In the genomic region with DNA sequence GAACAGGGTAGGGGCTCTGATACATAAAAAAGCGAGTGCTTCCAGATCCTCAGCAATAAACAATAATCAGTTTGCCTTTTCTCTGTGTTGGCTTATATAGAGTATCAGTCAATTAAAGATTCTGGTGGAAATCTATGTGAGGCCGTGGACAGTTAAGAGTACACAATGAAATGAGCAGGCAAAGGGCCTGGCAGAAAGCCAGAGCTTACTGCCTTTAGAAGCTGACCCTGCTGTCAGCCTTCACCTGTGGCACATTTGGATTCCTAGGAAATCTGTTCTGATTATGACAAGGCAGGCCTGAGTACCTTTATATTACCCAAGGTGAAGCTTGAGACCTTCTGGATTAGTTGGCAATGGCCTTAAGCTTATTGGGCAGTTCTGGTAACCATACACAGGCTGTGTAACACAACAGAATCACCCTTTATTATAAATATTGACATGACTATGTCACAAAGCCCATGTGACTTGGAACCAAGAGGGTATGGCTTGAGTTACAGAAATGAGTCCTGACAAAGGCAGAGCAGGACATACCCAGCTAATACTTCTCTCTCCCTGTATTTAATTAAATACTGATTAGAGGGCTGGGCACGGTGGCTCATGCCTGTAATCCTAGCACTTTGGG, we compare ENCODE assay signal across 12 cellular contexts. TPM values are rescaled to one million over a fixed set of nuclear protein-coding genes. Genes with fewer than 3 reads are reported as not detected.
A peak's percentile ranks its signal among the peaks of the same experiment; 100 is the strongest.
DNase-seq lines count a peak whose midpoint lies in the region; ATAC-seq, FAIRE-seq and TF ChIP-seq lines count a peak whose summit lies in the region.
"Had no signal": no experiment of that assay in that cellular context is flagged by ENCODE, and none has a peak within 500 bp of the region (broad histone marks: within the 10 kb centered on the region; RNA-seq: fewer than 3 reads in every experiment).

No MANE protein-coding gene starts in this region.

- H3K9me3 Mint-ChIP-seq in CD4-positive, alpha-beta T cell, result no peaks in the 10 kb centered on the region

- no peaks in the 10 kb centered on the region for H3K9me1 ChIP-seq in K562 (ENCODE audit: control insufficient read depth, insufficient read depth, low read length)

- no peak for TF ChIP-seq RAD21 in K562 (CRISPR knock-in tag; conservative IDR thresholded peaks at IDR 0.05 in 1 of 2, IDR thresholded peaks at IDR 0.05 in 1 of 2)

- POLR2A ChIA-PET in CD4-positive, alpha-beta T cell (lab: Charles Lee), result no interaction called here
- POLR2A ChIA-PET in K562 (lab: Yijun Ruan, JAX), result interaction anchor here (0.9 to 1.2 kb wide), 4 partner anchors 8 to 21 kb away, joined by 3 to 5 read pairs (median 4); no protein-coding TSS in a partner anchor

- H3K79me2 ChIP-seq in K562 (ENCODE audit: control insufficient read depth, insufficient read depth, low read length), result peaks cover 19% of the 10 kb centered on the region

- peak overlapping the region; percentile 30 for H3K27ac Mint-ChIP-seq in CD4-positive, alpha-beta T cell

- H3K36me3 Mint-ChIP-seq in CD4-positive, alpha-beta T cell (ENCODE audit: low read depth), result peaks cover 67% of the 10 kb centered on the region

- TF ChIP-seq CTCF in CD4-positive, alpha-beta T cell (IDR thresholded peaks at IDR 0.05), result no peak
- TF ChIP-seq CTCF in LNCaP clone FGC (IDR thresholded peaks at IDR 0.05; ENCODE audit: control insufficient read depth, extremely low read depth, insufficient read depth), result no peak
- TF ChIP-seq CTCF in K562 (IDR thresholded peaks at IDR 0.05 in 2 of 3, conservative IDR thresholded peaks at IDR 0.05 in 1 of 3; ENCODE audit: insufficient read depth in 2 of 3, low read depth in 1 of 3, low read length in 3 of 3), result no peak
- TF ChIP-seq CTCF in lower lobe of right lung (IDR thresholded peaks at IDR 0.05), result no peak

- H3K36me3 ChIP-seq in K562 (ENCODE audit: control insufficient read depth, insufficient read depth, low read length), result peaks cover 39% of the 10 kb centered on the region
- peaks cover 30% of the 10 kb centered on the region for H3K36me3 ChIP-seq in lower lobe of right lung

- H2AFZ ChIP-seq in K562 (ENCODE audit: low read depth, low read length), result no peak overlapping the region

- no peak overlapping the region for H3K4me3 Mint-ChIP-seq in CD4-positive, alpha-beta T cell

- TF ChIP-seq POLR2A in K562 (conservative IDR thresholded peaks at IDR 0.05), result no peak

- H3K27ac ChIP-seq in CD4-positive, alpha-beta T cell (ENCODE audit: low read depth, low read length), result no peak overlapping the region
- H3K27ac ChIP-seq in K562 (ENCODE audit: extremely low read depth, low read depth, low read length), result no peak overlapping the region
- no peak overlapping the region for H3K27ac ChIP-seq in lower lobe of right lung
- H3K27ac ChIP-seq: neutrophil had no signal

- DNase-seq in CD4-positive, alpha-beta T cell, result no peak
- DNase-seq in LNCaP clone FGC (ENCODE audit: low read depth) (peak; percentile 64), K562 (ENCODE audit: extremely low read depth in 1 of 4, low spot score in 3 of 4) (no peak), lower lobe of right lung (no peak), putamen (ENCODE audit: low spot score) (no peak), NCI-H187 treated with DMSO at 0.1 percent for 48 hours (lab: John Stamatoyannopoulos, UW) (no peak)
- no peak for DNase-seq in activated CD4-positive, alpha-beta T cell treated with anti-CD3 and anti-CD28 coated beads, Interleukin-2, amount 50 U/mL, for 1 hour
- DNase-seq: activated CD4-positive, alpha-beta T cell treated with anti-CD3 and anti-CD28 coated beads, Interleukin-2, amount 50 U/mL, for 4 hours; stimulated activated CD4-positive, alpha-beta T cell treated with anti-CD3 and anti-CD28 coated beads, Interleukin-2, amount 100 ng/mL, for 48 hours had no signal

- BruUV-seq in K562 (replicated peaks; lab: Mats Ljungman, UMichigan), result no TSS peak

- peaks cover 4% of the 10 kb centered on the region; the same call in 1 of the 2 replicates for H4K20me1 ChIP-seq in K562 (replicated peaks; ENCODE audit: control insufficient read depth, insufficient read depth, low read length)

- no peaks in the 10 kb centered on the region for H3K27me3 Mint-ChIP-seq in CD4-positive, alpha-beta T cell

- no peak for ATAC-seq in CD4-positive, alpha-beta T cell (ENCODE audit: poor library complexity)
- no peak for ATAC-seq in K562
- peak; percentile 11 to 12 for ATAC-seq in lower lobe of right lung
- ATAC-seq in HG02981 (IDR thresholded peaks at IDR 0.05; ENCODE audit: unreplicated experiment), result no peak

- H3K4me1 ChIP-seq in K562 (replicated peaks in 1 of 2; ENCODE audit: control insufficient read depth in 2 of 2, insufficient read depth in 2 of 2, low read length in 2 of 2) (peaks cover 1 to 7% of the 10 kb centered on the region in 2 experiments; a peak in 4 of 5 replicates), lower lobe of right lung (peaks cover 35% of the 10 kb centered on the region)

- H3K4me2 ChIP-seq in K562 (ENCODE audit: insufficient read depth, low read length), result no peak overlapping the region

- H3K4me3 ChIP-seq in LNCaP clone FGC (ENCODE audit: low read depth, low read length), result no peak overlapping the region
- H3K4me3 ChIP-seq in K562, result no peak overlapping the region
- H3K4me3 ChIP-seq in lower lobe of right lung, result no peak overlapping the region

- WGBS in K562 (ENCODE audit: insufficient coverage, low coverage, missing lambda C conversion rate), result 75% methylated on average over 3 of the region's 3 CpGs

- in situ Hi-C loops in K562 (cut with MboI), result no loop called here

- TF ChIP-seq EP300 in K562 (IDR thresholded peaks at IDR 0.05; ENCODE audit: low read length), result no peak

- peaks cover 42% of the 10 kb centered on the region for H3K4me1 Mint-ChIP-seq in CD4-positive, alpha-beta T cell (ENCODE audit: low read depth)

- intact Hi-C loops in CD4-positive, alpha-beta T cell (cut with DNase I, micrococcal nuclease), result no loop called here
- intact Hi-C loops in K562 (cut with micrococcal nuclease) (no loop called here), lower lobe of right lung (cut with DNase I) (no loop called here)

- FAIRE-seq in K562 (lab: Jason Lieb, UNC), result no peak
- FAIRE-seq: endometrium had no signal

- no peaks in the 10 kb centered on the region for H3K9me3 ChIP-seq in CD4-positive, alpha-beta T cell (ENCODE audit: control insufficient read depth, low read length)
- H3K9me3 ChIP-seq in K562 (replicated peaks; ENCODE audit: control insufficient read depth, insufficient read depth, low read depth, low read length), result no peaks in the 10 kb centered on the region
- H3K9me3 ChIP-seq in lower lobe of right lung, result no peaks in the 10 kb centered on the region
- H3K9me3 ChIP-seq: neutrophil had no signal

- H3K9ac ChIP-seq in K562 (ENCODE audit: insufficient read depth in 1 of 2, low read depth in 2 of 2, low read length in 2 of 2), result no peak overlapping the region

- no peaks in the 10 kb centered on the region for H3K27me3 ChIP-seq in CD4-positive, alpha-beta T cell (ENCODE audit: control insufficient read depth, insufficient read depth, low read length)
- H3K27me3 ChIP-seq in K562 (ENCODE audit: control insufficient read depth in 2 of 2, insufficient read depth in 2 of 2, low read length in 2 of 2), result no peaks in the 10 kb centered on the region
- H3K27me3 ChIP-seq in lower lobe of right lung (ENCODE audit: low read depth), result no peaks in the 10 kb centered on the region
- H3K27me3 ChIP-seq: neutrophil had no signal

- CTCF ChIA-PET in CD4-positive, alpha-beta T cell (lab: Charles Lee), result interaction anchor here (1.0 kb wide), 1 partner anchor 302 kb away, joined by 3 read pairs; no protein-coding TSS in a partner anchor
- CTCF ChIA-PET in K562 (lab: Yijun Ruan, JAX; ENCODE audit: low intra/inter-chr PET ratio), result no interaction called here

RNA-seq across cellular contexts. Expression of a gene that starts 43.2 kb away (rescaled TPM):
- total RNA-seq in CD4-positive, alpha-beta T cell, result 100 to 1,000 TPM; 163 to 170 TPM
- total RNA-seq in K562 (2011; cell fraction: chromatin; rRNA removed; ENCODE audit: low replicate concordance), result 322 and 1,090 TPM in 2 replicates
- 555 and 597 TPM in 2 replicates for total RNA-seq in K562 (2011; cell fraction: nucleolus; rRNA removed)
- total RNA-seq in K562 (2011; cell fraction: nucleoplasm; rRNA removed), result 365 and 370 TPM in 2 replicates
- 41.3 and 45.2 TPM in 2 replicates for total RNA-seq in K562 (2014; rRNA removed)
- total RNA-seq in K562 (2014; rRNA removed; fragmentation: Illumina TruSeq; extraction: Trizol), result 12.3 and 16.0 TPM in 2 replicates
- total RNA-seq in K562 (2015; rRNA removed; fragmentation: Illumina TruSeq; extraction: Trizol), result 23.7 and 23.9 TPM in 2 replicates
- total RNA-seq in K562 (2021), result 89.3 and 114 TPM in 2 replicates
- polyA plus RNA-seq in K562 (2011; rRNA removed), result 29.6 and 50.4 TPM in 2 replicates
- polyA plus RNA-seq in K562 (2011; cell fraction: cytosol; rRNA removed), result 25.6 and 45.5 TPM in 2 replicates
- 557 and 843 TPM in 2 replicates for polyA plus RNA-seq in K562 (2011; cell fraction: nucleus; rRNA removed)
- polyA plus RNA-seq in K562 (2012), result 66.4 and 174 TPM in 2 replicates
- 46.4 and 62.1 TPM in 2 replicates for polyA plus RNA-seq in K562 (2014; fragmentation: Illumina TruSeq; extraction: Trizol)
- under 1 TPM; 0.06 to 0.24 TPM for polyA plus RNA-seq in K562 (2014; fragmentation: Nextera tagmentation; extraction: Ambion mirVana)
- 67.5 and 85.5 TPM in 2 replicates for polyA plus RNA-seq in K562 (2014; rRNA removed)
- 8.6 and 16.8 TPM in 2 replicates for polyA minus RNA-seq in K562 (2011; rRNA and poly(A)+ RNA removed)
- polyA minus RNA-seq in K562 (2011; cell fraction: cytosol; rRNA and poly(A)+ RNA removed), result 23.5 and 26.4 TPM in 2 replicates
- 104 and 118 TPM in 2 replicates for polyA minus RNA-seq in K562 (2011; cell fraction: nucleus; rRNA and poly(A)+ RNA removed)
- total RNA-seq in lower lobe of right lung, result 97.0 TPM

RNA-seq across cellular contexts. Expression of a gene that starts 46.1 kb away (rescaled TPM):
- total RNA-seq in CD4-positive, alpha-beta T cell, result 10 to 100 TPM; 57.5 to 59.5 TPM
- total RNA-seq in K562 (2011; cell fraction: chromatin; rRNA removed; ENCODE audit: low replicate concordance), result 140 and 232 TPM in 2 replicates
- total RNA-seq in K562 (2011; cell fraction: nucleolus; rRNA removed), result 143 and 148 TPM in 2 replicates
- total RNA-seq in K562 (2011; cell fraction: nucleoplasm; rRNA removed), result 188 and 262 TPM in 2 replicates
- total RNA-seq in K562 (2014; rRNA removed) (99.0 and 101 TPM in 2 replicates), K562 (2014; rRNA removed; fragmentation: Illumina TruSeq; extraction: Trizol) (44.4 and 63.0 TPM in 2 replicates), K562 (2015; rRNA removed; fragmentation: Illumina TruSeq; extraction: Trizol) (104 and 115 TPM in 2 replicates), K562 (2021) (75.2 and 86.9 TPM in 2 replicates), lower lobe of right lung (42.9 TPM)
- polyA plus RNA-seq in K562 (2011; rRNA removed) (47.8 and 54.0 TPM in 2 replicates), K562 (2014; fragmentation: Illumina TruSeq; extraction: Trizol) (105 and 127 TPM in 2 replicates), K562 (2014; fragmentation: Nextera tagmentation; extraction: Ambion mirVana) (10 to 100 TPM in 1 of 2 experiments, 1 to 10 TPM in 1; 8.9 to 20.9 TPM), K562 (2014; rRNA removed) (100 and 201 TPM in 2 replicates)
- polyA plus RNA-seq in K562 (2011; cell fraction: cytosol; rRNA removed), result 53.0 and 53.5 TPM in 2 replicates
- polyA plus RNA-seq in K562 (2011; cell fraction: nucleus; rRNA removed), result 82.0 and 85.3 TPM in 2 replicates
- 77.1 and 114 TPM in 2 replicates for polyA plus RNA-seq in K562 (2012)
- 50.3 and 53.4 TPM in 2 replicates for polyA minus RNA-seq in K562 (2011; rRNA and poly(A)+ RNA removed)
- polyA minus RNA-seq in K562 (2011; cell fraction: cytosol; rRNA and poly(A)+ RNA removed), result 17.4 and 21.1 TPM in 2 replicates
- polyA minus RNA-seq in K562 (2011; cell fraction: nucleus; rRNA and poly(A)+ RNA removed), result 81.3 and 87.3 TPM in 2 replicates

Comparison
In these comparisons a context has a peak if more than half of its experiments do, and no peak if none do; other contexts are left out.
1. ATAC-seq: peak in lower lobe of right lung (2 of 2); none in CD4-positive, alpha-beta T cell (single experiment), K562 (single experiment) and HG02981 (single experiment).